Comparison of ENCODE assay signal across 23 cellular contexts in genomic region chr14:98008381-98009113, GRCh38.
DNase-seq lines count a peak whose midpoint lies in the region; ATAC-seq and TF ChIP-seq lines count a peak whose summit lies in the region.
"Had no signal": no experiment of that assay in that cellular context is flagged by ENCODE, and none has a peak within 500 bp of the region (broad histone marks: within the 10 kb centered on the region; RNA-seq: fewer than 3 reads in every experiment).

No MANE protein-coding gene starts in this region.

- H3K4me3 ChIP-seq in naive thymus-derived CD4-positive, alpha-beta T cell (ENCODE audit: low read length): no peak overlapping the region
- H3K4me3 ChIP-seq in heart left ventricle: no peak overlapping the region
- H3K4me3 ChIP-seq in upper lobe of left lung: no peak overlapping the region
- H3K4me3 ChIP-seq: testis had no signal

- TF ChIP-seq CTCF in heart left ventricle (IDR thresholded peaks at IDR 0.05): no peak
- TF ChIP-seq CTCF in upper lobe of left lung (IDR thresholded peaks at IDR 0.05): no peak

- peaks cover 0 to 26% of the 10 kb centered on the region in 2 donors for H3K4me1 ChIP-seq in naive thymus-derived CD4-positive, alpha-beta T cell (ENCODE audit: control insufficient read depth in 2 of 2, insufficient read depth in 2 of 2, low read length in 2 of 2)
- H3K4me1 ChIP-seq in heart left ventricle: no peaks in the 10 kb centered on the region
- H3K4me1 ChIP-seq in upper lobe of left lung: no peaks in the 10 kb centered on the region
- H3K4me1 ChIP-seq: parathyroid adenoma, testis had no signal

- no peaks in the 10 kb centered on the region for H3K36me3 ChIP-seq in naive thymus-derived CD4-positive, alpha-beta T cell (ENCODE audit: control insufficient read depth in 2 of 3, insufficient read depth in 3 of 3, low read length in 3 of 3)
- H3K36me3 ChIP-seq in heart left ventricle (no peaks in the 10 kb centered on the region), upper lobe of left lung (no peaks in the 10 kb centered on the region)

- ATAC-seq in activated T-cell treated with anti-CD3 and anti-CD28 coated beads, Interleukin-2, amount 50 U/mL, for 4 hours: peak; percentile 63 to 73
- peak; percentile 87 for ATAC-seq in activated T-helper 17 cell treated with anti-CD3 and anti-CD28 coated beads, Interleukin-2, amount 50 U/mL, for 72 hours (replicated peaks)
- no peak for ATAC-seq in naive thymus-derived CD4-positive, alpha-beta T cell
- ATAC-seq in GM18868 (IDR thresholded peaks at IDR 0.05; ENCODE audit: unreplicated experiment): no peak
- ATAC-seq in heart left ventricle: no peak
- ATAC-seq in upper lobe of left lung (ENCODE audit: low FRiP score in 2 of 2): no peak
- ATAC-seq: left ventricle myocardium superior, right cardiac atrium, SK-N-SH treated with all-trans-retinoic acid at 6 μM for 48 hours, WTC11 had no signal

- H3K27me3 ChIP-seq in naive thymus-derived CD4-positive, alpha-beta T cell (ENCODE audit: control insufficient read depth in 2 of 2, insufficient read depth in 2 of 2, low read length in 2 of 2): no peaks in the 10 kb centered on the region
- no peaks in the 10 kb centered on the region for H3K27me3 ChIP-seq in heart left ventricle
- no peaks in the 10 kb centered on the region for H3K27me3 ChIP-seq in upper lobe of left lung
- H3K27me3 ChIP-seq: testis had no signal

- H3K9me3 ChIP-seq in naive thymus-derived CD4-positive, alpha-beta T cell (ENCODE audit: control insufficient read depth in 2 of 3, low read length in 3 of 3): no peaks in the 10 kb centered on the region
- H3K9me3 ChIP-seq in heart left ventricle (no peaks in the 10 kb centered on the region), upper lobe of left lung (no peaks in the 10 kb centered on the region)
- H3K9me3 ChIP-seq: testis had no signal

- intact Hi-C loops in naive thymus-derived CD4-positive, alpha-beta T cell (cut with micrococcal nuclease): loop anchor here (1.0 to 2.0 kb wide), 3 partner anchors 10 to 32 kb away; no protein-coding TSS in a partner anchor
- intact Hi-C loops in heart left ventricle (cut with DNase I): no loop called here

- TF ChIP-seq POLR2A in heart left ventricle (IDR thresholded peaks at IDR 0.05): no peak
- no peak for TF ChIP-seq POLR2A in upper lobe of left lung (IDR thresholded peaks at IDR 0.05)

- no peak for TF ChIP-seq EP300 in upper lobe of left lung (IDR thresholded peaks at IDR 0.05)

- no peaks in the 10 kb centered on the region for H3K27me3 Mint-ChIP-seq in activated T-cell treated with anti-CD3 and anti-CD28 coated beads, Interleukin-2, amount 50 U/mL, for 4 hours (ENCODE audit: low read depth)
- H3K27me3 Mint-ChIP-seq in activated T-helper 17 cell treated with anti-CD3 and anti-CD28 coated beads, Interleukin-2, amount 50 U/mL, for 72 hours: no peaks in the 10 kb centered on the region
- no peaks in the 10 kb centered on the region for H3K27me3 Mint-ChIP-seq in naive thymus-derived CD4-positive, alpha-beta T cell

- DNase-seq in activated T-cell treated with anti-CD3 and anti-CD28 coated beads, Interleukin-2, amount 50 U/mL, for 4 hours: no peak
- DNase-seq in activated T-cell treated with anti-CD3 and anti-CD28 coated beads for 4 hours (no peak), HPDE6-E6E7 (ENCODE audit: extremely low spot score) (peak; percentile 6), heart left ventricle (no peak), upper lobe of left lung (no peak)
- DNase-seq in naive thymus-derived CD4-positive, alpha-beta T cell: peak in 4 of 9 donors; percentile 12 to 31 (median 26)
- DNase-seq: activated naive CD4-positive, alpha-beta T cell treated with Interleukin-2 at 50 U/mL for 16 hours; effector CD4-positive, alpha-beta T cell; HCEC 1CT; hippocampal formation; left ventricle myocardium superior; midbrain; NCI-H524; nephron progenitor cell; right cardiac atrium; T1000; testis had no signal

- peaks cover 31% of the 10 kb centered on the region for H3K4me1 Mint-ChIP-seq in activated T-cell treated with anti-CD3 and anti-CD28 coated beads, Interleukin-2, amount 50 U/mL, for 4 hours (ENCODE audit: low read depth)
- peaks cover 5% of the 10 kb centered on the region for H3K4me1 Mint-ChIP-seq in activated T-helper 17 cell treated with anti-CD3 and anti-CD28 coated beads, Interleukin-2, amount 50 U/mL, for 72 hours
- peaks cover 6 to 45% (median 37%) of the 10 kb centered on the region in 7 donors for H3K4me1 Mint-ChIP-seq in naive thymus-derived CD4-positive, alpha-beta T cell
- H3K4me1 Mint-ChIP-seq: nephron progenitor cell had no signal

- no peaks in the 10 kb centered on the region for H3K9me3 Mint-ChIP-seq in activated T-cell treated with anti-CD3 and anti-CD28 coated beads, Interleukin-2, amount 50 U/mL, for 4 hours
- no peaks in the 10 kb centered on the region for H3K9me3 Mint-ChIP-seq in activated T-helper 17 cell treated with anti-CD3 and anti-CD28 coated beads, Interleukin-2, amount 50 U/mL, for 72 hours
- peaks cover 0 to 5% (median 0%) of the 10 kb centered on the region in 11 donors for H3K9me3 Mint-ChIP-seq in naive thymus-derived CD4-positive, alpha-beta T cell
- H3K9me3 Mint-ChIP-seq: nephron progenitor cell had no signal

- CTCF ChIA-PET in naive thymus-derived CD4-positive, alpha-beta T cell (lab: Charles Lee): interaction anchor here (0.6 to 0.8 kb wide), 2 partner anchors 177 to 1089 kb away, joined by 4 read pairs; no protein-coding TSS in a partner anchor

- no peaks in the 10 kb centered on the region for H3K36me3 Mint-ChIP-seq in activated T-cell treated with anti-CD3 and anti-CD28 coated beads, Interleukin-2, amount 50 U/mL, for 4 hours (ENCODE audit: insufficient read depth)
- H3K36me3 Mint-ChIP-seq in activated T-helper 17 cell treated with anti-CD3 and anti-CD28 coated beads, Interleukin-2, amount 50 U/mL, for 72 hours (ENCODE audit: low read depth): no peaks in the 10 kb centered on the region
- H3K36me3 Mint-ChIP-seq in naive thymus-derived CD4-positive, alpha-beta T cell: peaks cover 0 to 15% (median 0%) of the 10 kb centered on the region in 5 donors
- H3K36me3 Mint-ChIP-seq: WTC11 had no signal

- WGBS in heart left ventricle, 4 donors: 81 to 88% (median 86%) methylated on average over 4 of the region's 4 CpGs
- WGBS in upper lobe of left lung, 2 donors: 89 to 91% methylated on average over 4 of the region's 4 CpGs

- no peak overlapping the region for H3K4me3 Mint-ChIP-seq in activated T-cell treated with anti-CD3 and anti-CD28 coated beads, Interleukin-2, amount 50 U/mL, for 4 hours
- no peak overlapping the region for H3K4me3 Mint-ChIP-seq in activated T-helper 17 cell treated with anti-CD3 and anti-CD28 coated beads, Interleukin-2, amount 50 U/mL, for 72 hours
- peak overlapping the region in 5 of 10 donors; percentile 0 to 42 (median 25) for H3K4me3 Mint-ChIP-seq in naive thymus-derived CD4-positive, alpha-beta T cell
- H3K4me3 Mint-ChIP-seq: nephron progenitor cell, WTC11 had no signal

- POLR2A ChIA-PET in naive thymus-derived CD4-positive, alpha-beta T cell (lab: Charles Lee): interaction anchor here (1.1 to 5.1 kb wide), 4 partner anchors 10 to 31 kb away, joined by 3 to 25 read pairs (median 6); no protein-coding TSS in a partner anchor

- H3K27ac Mint-ChIP-seq in activated T-helper 17 cell treated with anti-CD3 and anti-CD28 coated beads, Interleukin-2, amount 50 U/mL, for 72 hours: no peak overlapping the region
- peak overlapping the region in 8 of 9 donors; percentile 5 to 60 (median 27) for H3K27ac Mint-ChIP-seq in naive thymus-derived CD4-positive, alpha-beta T cell
- H3K27ac Mint-ChIP-seq: nephron progenitor cell, WTC11 had no signal

- H3K27ac ChIP-seq in naive thymus-derived CD4-positive, alpha-beta T cell (ENCODE audit: low read depth, low read length): no peak overlapping the region
- no peak overlapping the region for H3K27ac ChIP-seq in heart left ventricle
- H3K27ac ChIP-seq in upper lobe of left lung: no peak overlapping the region
- H3K27ac ChIP-seq: C4-2B, parathyroid adenoma, testis had no signal

Comparison
In these comparisons a context has a peak if more than half of its experiments do, and no peak if none do; other contexts are left out.
1. ATAC-seq: peak in activated T-cell treated with anti-CD3 and anti-CD28 coated beads, Interleukin-2, amount 50 U/mL, for 4 hours (2 of 2) and activated T-helper 17 cell treated with anti-CD3 and anti-CD28 coated beads, Interleukin-2, amount 50 U/mL, for 72 hours (single experiment); none in naive thymus-derived CD4-positive, alpha-beta T cell (single experiment), GM18868 (single experiment), heart left ventricle (0 of 4) and upper lobe of left lung (0 of 2).
2. intact Hi-C loops: an anchor here in naive thymus-derived CD4-positive, alpha-beta T cell (1.0 to 2.0 kb wide); none called in heart left ventricle.